ENCODE assay signal across 9 cellular contexts in genomic region chr9:109101810-109102209, GRCh38. TPM values are rescaled to one million over a fixed set of nuclear protein-coding genes. Genes with fewer than 3 reads are reported as not detected.
A peak's percentile ranks its signal among the peaks of the same experiment; 100 is the strongest.
DNase-seq lines count a peak whose midpoint lies in the region; ATAC-seq and TF ChIP-seq lines count a peak whose summit lies in the region.
"Had no signal": no experiment of that assay in that cellular context is flagged by ENCODE, and none has a peak within 500 bp of the region (broad histone marks: within the 10 kb centered on the region; RNA-seq: fewer than 3 reads in every experiment).

No MANE protein-coding gene starts in this region.

- ATAC-seq in GM21737 (IDR thresholded peaks at IDR 0.05; ENCODE audit: unreplicated experiment) = peak; percentile 70

- no peak overlapping the region for H3K4me3 ChIP-seq in astrocyte of the cerebellum (ENCODE audit: low read depth, low read length)

- in situ Hi-C loops in GM13977 (cut with MboI; ENCODE audit: low pct_unique_long_range_greater_than_20kb, low sequenced_read_pairs, unreplicated experiment) = no loop called here
- in situ Hi-C loops in astrocyte of the cerebellum (cut with HindIII; ENCODE audit: low sequenced_read_pairs) = no loop called here

- DNase-seq in GM13977 (ENCODE audit: low spot score) (peak; percentile 42), Kasumi-1 (lab: John Stamatoyannopoulos, UW) (peak; percentile 22 to 50), astrocyte of the cerebellum (ENCODE audit: low read depth) (peak; percentile 96), myocyte (ENCODE audit: low read depth) (peak; percentile 32), inferior parietal cortex (ENCODE audit: extremely low spot score) (no peak), CD1c-positive myeloid dendritic cell (ENCODE audit: extremely low spot score) (no peak)
- no peak for DNase-seq in activated CD4-positive, alpha-beta T cell treated with anti-CD3 and anti-CD28 coated beads, Interleukin-2, amount 50 U/mL, for 48 hours
- DNase-seq: naive B cell had no signal

- TF ChIP-seq CTCF in GM13977 (IDR thresholded peaks at IDR 0.05; ENCODE audit: extremely low read depth, insufficient read depth, missing control alignments) (no peak), astrocyte of the cerebellum (IDR thresholded peaks at IDR 0.05; ENCODE audit: low read depth, low read length, missing control alignments) (no peak)

RNA-seq across cellular contexts. Expression of gene TMEM245, which starts 17.9 kb away (rescaled TPM):
- 60.3 and 61.7 TPM in 2 replicates for total RNA-seq in myocyte
- 41.9 TPM for polyA plus RNA-seq in myocyte (2012)

Comparison
In these comparisons a context has a peak if more than half of its experiments do, and no peak if none do; other contexts are left out.
1. DNase-seq: peak in GM13977 (single experiment), Kasumi-1 (2 of 2), astrocyte of the cerebellum (single experiment) and myocyte (single experiment); none in inferior parietal cortex (single experiment), CD1c-positive myeloid dendritic cell (single experiment) and activated CD4-positive, alpha-beta T cell treated with anti-CD3 and anti-CD28 coated beads, Interleukin-2, amount 50 U/mL, for 48 hours (0 of 2).